Comparison of ENCODE assay signal across 8 cellular contexts in the genomic region with DNA sequence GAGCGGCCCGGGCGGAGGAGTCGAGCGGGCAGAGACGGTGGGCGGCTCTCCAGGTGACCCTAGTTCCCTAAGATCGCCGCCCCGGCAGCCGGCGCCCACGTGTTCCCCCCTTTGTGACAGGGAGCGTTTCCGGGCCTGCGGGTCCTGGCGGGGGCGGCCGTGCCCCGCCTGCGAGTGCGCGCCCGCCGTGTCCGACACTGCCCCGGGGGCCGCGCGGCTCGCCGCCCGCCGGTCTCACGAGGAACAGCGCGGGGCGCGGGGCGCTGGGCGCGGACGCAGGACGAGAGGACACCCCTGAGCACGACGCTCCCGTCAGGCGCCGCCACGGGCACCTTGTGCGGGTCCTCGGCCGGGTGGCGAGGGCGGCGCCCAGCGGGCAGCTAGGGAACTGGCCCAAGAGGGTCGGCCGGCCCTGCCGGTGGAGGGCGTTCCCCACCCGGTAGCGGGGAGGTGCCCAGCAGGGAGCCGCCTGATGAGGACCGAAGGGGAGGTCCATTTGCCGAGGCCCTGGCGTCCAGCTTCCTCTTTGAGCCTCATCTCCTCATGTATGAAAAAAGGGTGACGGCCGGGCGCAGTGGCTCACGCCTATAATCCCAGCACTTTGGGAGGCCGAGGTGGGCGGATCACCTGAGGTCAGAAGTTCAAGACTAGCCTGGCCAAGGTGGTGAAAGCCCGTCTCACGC. TPM values are rescaled to one million over a fixed set of nuclear protein-coding genes. Genes with fewer than 3 reads are reported as not detected.
DNase-seq lines count a peak whose midpoint lies in the region; ATAC-seq and TF ChIP-seq lines count a peak whose summit lies in the region.

A gene (minus strand): TSS at position 137 of the 683 bp plus-strand sequence. CDS start 535 bp downstream, outside the sequence.

- no peaks in the 10 kb centered on the region for H3K9me3 ChIP-seq in ectodermal cell (ENCODE audit: control insufficient read depth, low read length)

- intact Hi-C loops in activated CD8-positive, alpha-beta T cell treated with anti-CD3 and anti-CD28 coated beads for 36 hours (cut with micrococcal nuclease) = no loop called here

- H3K27me3 ChIP-seq in BJ (ENCODE audit: control insufficient read depth, insufficient read depth, low read length) = no peaks in the 10 kb centered on the region
- no peaks in the 10 kb centered on the region for H3K27me3 ChIP-seq in ectodermal cell (ENCODE audit: control insufficient read depth, insufficient read depth, low read length, poor library complexity, severe bottlenecking)

- H3K27ac Mint-ChIP-seq in activated CD8-positive, alpha-beta T cell treated with anti-CD3 and anti-CD28 coated beads for 36 hours = peak within 1 kb of the TSS; percentile 97

- H3K27ac ChIP-seq in ectodermal cell (ENCODE audit: insufficient read depth, low read depth, low read length, poor library complexity, severe bottlenecking) = peak within 1 kb of the TSS; percentile 93

- CTCF ChIA-PET in BJ (lab: Yijun Ruan, JAX) = interaction anchor here (1.0 to 1.8 kb wide), 9 partner anchors 10 to 66 kb away, joined by 3 to 12 read pairs (median 5); a partner anchor contains a TSS
- CTCF ChIA-PET in activated CD8-positive, alpha-beta T cell treated with anti-CD3 and anti-CD28 coated beads for 36 hours (lab: Charles Lee) = interaction anchor here (0.9 to 3.1 kb wide), 14 partner anchors 10 to 93 kb away, joined by 3 to 28 read pairs (median 5); a partner anchor contains a TSS

- peaks cover 41% of the 10 kb centered on the region for H3K36me3 Mint-ChIP-seq in activated CD8-positive, alpha-beta T cell treated with anti-CD3 and anti-CD28 coated beads for 36 hours (ENCODE audit: low read depth)

- no peaks in the 10 kb centered on the region for H3K27me3 Mint-ChIP-seq in activated CD8-positive, alpha-beta T cell treated with anti-CD3 and anti-CD28 coated beads for 36 hours

- H3K4me3 ChIP-seq in BJ (ENCODE audit: low read depth, low read length) = peak within 1 kb of the TSS; percentile 95
- H3K4me3 ChIP-seq in ectodermal cell (ENCODE audit: insufficient read depth, low read depth, low read length) = peak within 1 kb of the TSS; percentile 98

- peak within 1 kb of the TSS; percentile 92 for H3K4me3 Mint-ChIP-seq in activated CD8-positive, alpha-beta T cell treated with anti-CD3 and anti-CD28 coated beads for 36 hours

- peak; percentile 75 for TF ChIP-seq CTCF in BJ (IDR thresholded peaks at IDR 0.05; ENCODE audit: insufficient read depth, low read depth, low read length)
- TF ChIP-seq CTCF in activated CD8-positive, alpha-beta T cell treated with anti-CD3 and anti-CD28 coated beads for 36 hours (IDR thresholded peaks at IDR 0.05) = peak; percentile 78

- H3K4me1 Mint-ChIP-seq in activated CD8-positive, alpha-beta T cell treated with anti-CD3 and anti-CD28 coated beads for 36 hours (ENCODE audit: low read depth) = peaks cover 39% of the 10 kb centered on the region

- H3K4me1 ChIP-seq in ectodermal cell (ENCODE audit: control insufficient read depth, insufficient read depth, low read length) = peaks cover 4% of the 10 kb centered on the region

- no peak for DNase-seq in BJ (ENCODE audit: low read depth)
- peak; percentile 76 for DNase-seq in NCI-H82 treated with DMSO at 0.1 percent for 48 hours (lab: John Stamatoyannopoulos, UW; ENCODE audit: unreplicated experiment)
- peak; percentile 86 for DNase-seq in activated CD8-positive, alpha-beta T cell treated with anti-CD3 and anti-CD28 coated beads for 36 hours
- DNase-seq in lung microvascular endothelial cell (ENCODE audit: low read depth in 2 of 2) = peak; percentile 90 to 94
- peak; percentile 68 to 82 (median 73) for DNase-seq in stimulated activated CD4-positive, alpha-beta T cell treated with anti-CD3 and anti-CD28 coated beads, TNF-alpha, amount 100 ng/mL, for 48 hours (ENCODE audit: low read depth in 3 of 3)

- ATAC-seq in GM19328 (IDR thresholded peaks at IDR 0.05; ENCODE audit: unreplicated experiment) = peak; percentile 60
- peak; percentile 63 for ATAC-seq in HG03565 (IDR thresholded peaks at IDR 0.05; ENCODE audit: unreplicated experiment)
- peak; percentile 92 for ATAC-seq in activated CD8-positive, alpha-beta T cell treated with anti-CD3 and anti-CD28 coated beads for 36 hours

- WGBS in ectodermal cell, 2 experiments = 3 to 4% methylated on average over 75 of the region's 75 CpGs

- no peaks in the 10 kb centered on the region for H3K9me3 Mint-ChIP-seq in activated CD8-positive, alpha-beta T cell treated with anti-CD3 and anti-CD28 coated beads for 36 hours

- POLR2A ChIA-PET in BJ (lab: Charles Lee) = interaction anchor here (0.7 kb wide), 2 partner anchors 11 to 40 kb away, joined by 3 to 29 read pairs; a partner anchor contains a TSS
- POLR2A ChIA-PET in activated CD8-positive, alpha-beta T cell treated with anti-CD3 and anti-CD28 coated beads for 36 hours (lab: Charles Lee) = interaction anchor here (0.7 to 3.7 kb wide), 13 partner anchors 10 to 208 kb away, joined by 3 to 24 read pairs (median 5); a partner anchor contains a TSS

- peaks cover 4% of the 10 kb centered on the region; the same call in 1 of the 2 replicates for H3K36me3 ChIP-seq in BJ (ENCODE audit: control insufficient read depth, insufficient read depth, low read length)
- H3K36me3 ChIP-seq in ectodermal cell (ENCODE audit: control insufficient read depth, insufficient read depth, low read length) = peaks cover 6% of the 10 kb centered on the region

RNA-seq across cellular contexts. Expression of the gene that starts here (rescaled TPM):
- polyA plus RNA-seq in BJ (2011; rRNA removed) = 10.9 and 33.9 TPM in 2 replicates
- polyA minus RNA-seq in BJ (2011; rRNA and poly(A)+ RNA removed) = 41.2 and 76.9 TPM in 2 replicates
- total RNA-seq in activated CD8-positive, alpha-beta T cell treated with anti-CD3 and anti-CD28 coated beads for 36 hours = 100 to 1,000 TPM; 150 to 153 TPM
- 113 TPM for polyA plus RNA-seq in ectodermal cell (2013, experiment 1 of 4)
- polyA plus RNA-seq in ectodermal cell (2013, experiment 2 of 4) = 95.5 TPM
- 60.3 TPM for polyA plus RNA-seq in ectodermal cell (2013, experiment 3 of 4)
- polyA plus RNA-seq in ectodermal cell (2013, experiment 4 of 4) = 60.5 TPM
- 36.3 and 39.0 TPM in 2 replicates for total RNA-seq in lung microvascular endothelial cell
